Comparison of ENCODE assay signal across 9 cellular contexts in genomic region chr12:11749943-11750690, GRCh38.
A peak's percentile ranks its signal among the peaks of the same experiment; 100 is the strongest.
DNase-seq lines count a peak whose midpoint lies in the region; ATAC-seq and FAIRE-seq lines count a peak whose summit lies in the region.
"Had no signal": no experiment of that assay in that cellular context is flagged by ENCODE, and none has a peak within 500 bp of the region (broad histone marks: within the 10 kb centered on the region; RNA-seq: fewer than 3 reads in every experiment).

No MANE protein-coding gene starts in this region.

- peaks cover 16% of the 10 kb centered on the region for H3K36me3 Mint-ChIP-seq in central memory CD8-positive, alpha-beta T cell (ENCODE audit: insufficient read depth)

- H3K4me3 Mint-ChIP-seq in central memory CD8-positive, alpha-beta T cell: no peak overlapping the region

- H3K4me3 ChIP-seq in BLaER1: peak overlapping the region; percentile 28

- H3K9me3 Mint-ChIP-seq in central memory CD8-positive, alpha-beta T cell: no peaks in the 10 kb centered on the region

- peak; percentile 95 for FAIRE-seq in GM19239 (lab: Jason Lieb, UNC)

- H3K27me3 ChIP-seq in BLaER1: no peaks in the 10 kb centered on the region

- H3K9me3 ChIP-seq in BLaER1: no peaks in the 10 kb centered on the region; the same call in 1 of the 2 replicates

- H3K27me3 Mint-ChIP-seq in central memory CD8-positive, alpha-beta T cell: no peaks in the 10 kb centered on the region

- H3K9ac ChIP-seq in BLaER1: peak overlapping the region; percentile 73

- H3K36me3 ChIP-seq in BLaER1: peaks cover 27% of the 10 kb centered on the region

- H3K4me2 ChIP-seq in BLaER1: peak overlapping the region; percentile 82

- no peaks in the 10 kb centered on the region for H4K20me1 ChIP-seq in BLaER1

- H3K27ac ChIP-seq in BLaER1: peak overlapping the region; percentile 92

- DNase-seq in GM19239 (ENCODE audit: insufficient read length, low spot score) (no peak), NCI-H1105 (lab: John Stamatoyannopoulos, UW) (no peak), middle frontal gyrus (ENCODE audit: extremely low spot score, low spot score) (no peak), dermis blood vessel endothelial cell (no peak)
- DNase-seq in central memory CD8-positive, alpha-beta T cell (ENCODE audit: low spot score in 2 of 2): no peak
- DNase-seq: NCI-H187 had no signal

- peaks cover 22% of the 10 kb centered on the region for H3K4me1 Mint-ChIP-seq in central memory CD8-positive, alpha-beta T cell

- peaks cover 85% of the 10 kb centered on the region for H3K4me1 ChIP-seq in BLaER1

- H3K27ac Mint-ChIP-seq in central memory CD8-positive, alpha-beta T cell (ENCODE audit: low read depth): peak overlapping the region; percentile 24

- ATAC-seq in HG03108 (IDR thresholded peaks at IDR 0.05; ENCODE audit: unreplicated experiment) (peak; percentile 51), GM18873 (IDR thresholded peaks at IDR 0.05; ENCODE audit: low FRiP score, unreplicated experiment) (no peak)
- ATAC-seq in central memory CD8-positive, alpha-beta T cell (replicated peaks; ENCODE audit: extremely low read depth, poor library complexity, severe bottlenecking): no peak
